ENCODE assay signal across 10 cellular contexts in the genomic region with DNA sequence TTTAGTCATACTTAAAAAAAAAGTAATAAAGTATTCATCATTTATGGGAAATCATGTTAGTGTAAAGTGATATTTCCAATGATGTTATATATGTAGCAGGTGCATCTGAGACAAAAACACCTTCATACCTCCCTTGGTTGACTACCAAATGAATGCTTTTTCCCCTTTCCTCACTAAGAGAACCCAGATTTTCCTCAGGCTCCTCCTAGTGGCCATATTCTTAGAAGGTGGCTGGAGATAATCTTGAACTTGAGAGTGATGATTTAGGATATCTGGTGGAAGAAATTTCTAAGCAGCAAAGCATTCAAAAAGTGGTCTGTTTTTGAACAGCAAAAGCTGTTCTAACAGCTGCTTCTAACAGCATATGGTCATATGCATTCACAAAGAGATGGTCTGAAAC. TPM values are rescaled to one million over a fixed set of nuclear protein-coding genes. Genes with fewer than 3 reads are reported as not detected.
DNase-seq lines count a peak whose midpoint lies in the region; ATAC-seq and TF ChIP-seq lines count a peak whose summit lies in the region.
"Had no signal": no experiment of that assay in that cellular context is flagged by ENCODE, and none has a peak within 500 bp of the region (broad histone marks: within the 10 kb centered on the region; RNA-seq: fewer than 3 reads in every experiment).

No MANE protein-coding gene starts in this region.

- H3K27me3 ChIP-seq in adipocyte (replicated peaks; ENCODE audit: control insufficient read depth, insufficient read depth, low read length) = peaks cover 2% of the 10 kb centered on the region
- no peaks in the 10 kb centered on the region for H3K27me3 ChIP-seq in mesenchymal stem cell (ENCODE audit: control insufficient read depth in 1 of 2, insufficient read depth in 1 of 2, low read length in 2 of 2)
- H3K27me3 ChIP-seq: vagina had no signal

- no peak overlapping the region for H3K27ac Mint-ChIP-seq in CD14-positive monocyte

- H3K4me1 ChIP-seq in adipocyte (ENCODE audit: control insufficient read depth, insufficient read depth, low read length) (no peaks in the 10 kb centered on the region), mesenchymal stem cell (ENCODE audit: control insufficient read depth, insufficient read depth, low read depth, low read length) (no peaks in the 10 kb centered on the region)
- H3K4me1 ChIP-seq: vagina had no signal

- H2BK15ac ChIP-seq in mesenchymal stem cell (ENCODE audit: low read depth, poor library complexity, severe bottlenecking) = no peak overlapping the region

- H3K36me3 Mint-ChIP-seq in CD14-positive monocyte = no peaks in the 10 kb centered on the region

- H2AFZ ChIP-seq in mesenchymal stem cell (ENCODE audit: low read depth, low read length) = no peak overlapping the region

- H3K9me3 ChIP-seq in adipocyte (ENCODE audit: control insufficient read depth, low read length) (no peaks in the 10 kb centered on the region), mesenchymal stem cell (ENCODE audit: control insufficient read depth, low read length) (no peaks in the 10 kb centered on the region)
- H3K9me3 ChIP-seq: vagina had no signal

- intact Hi-C loops in CD14-positive monocyte (cut with micrococcal nuclease) = no loop called here
- intact Hi-C loops in sciatic nerve (cut with DNase I) = no loop called here

- no peak overlapping the region for H4K91ac ChIP-seq in mesenchymal stem cell (ENCODE audit: low read length)

- H2AK5ac ChIP-seq in mesenchymal stem cell (ENCODE audit: low read length, severe bottlenecking) = no peak overlapping the region

- H3K18ac ChIP-seq in mesenchymal stem cell (ENCODE audit: low read depth in 1 of 2, low read length in 2 of 2) = no peak overlapping the region

- H3K4me3 Mint-ChIP-seq in CD14-positive monocyte = no peak overlapping the region

- no peak overlapping the region for H2BK120ac ChIP-seq in mesenchymal stem cell (ENCODE audit: low read depth, low read length)

- H3K27ac ChIP-seq in mesenchymal stem cell (ENCODE audit: low read length, poor library complexity, severe bottlenecking) = no peak overlapping the region
- H3K27ac ChIP-seq: vagina had no signal

- no peaks in the 10 kb centered on the region for H3K4me1 Mint-ChIP-seq in CD14-positive monocyte

- no peak overlapping the region for H3K4me2 ChIP-seq in mesenchymal stem cell (ENCODE audit: low read length, poor library complexity, severe bottlenecking)

- no peak overlapping the region for H3K4me3 ChIP-seq in HFF-Myc (replicated peaks; ENCODE audit: low read depth, low read length)
- H3K4me3 ChIP-seq in adipocyte (ENCODE audit: low read length) = no peak overlapping the region
- no peak overlapping the region for H3K4me3 ChIP-seq in mesenchymal stem cell (ENCODE audit: insufficient read depth in 1 of 2, low read depth in 1 of 2, low read length in 2 of 2)
- H3K4me3 ChIP-seq: vagina had no signal

- no peak overlapping the region for H3K4ac ChIP-seq in mesenchymal stem cell (ENCODE audit: low read depth in 1 of 2, low read length in 2 of 2)

- H3K9ac ChIP-seq in adipocyte (ENCODE audit: low read length) (no peak overlapping the region), mesenchymal stem cell (ENCODE audit: low read length) (no peak overlapping the region)

- peaks cover 2 to 4% (median 3%) of the 10 kb centered on the region in 3 donors for H3K27me3 Mint-ChIP-seq in CD14-positive monocyte (ENCODE audit: low read depth in 3 of 3)

- H3K23ac ChIP-seq in mesenchymal stem cell (ENCODE audit: low read length in 2 of 2) = no peak overlapping the region

- H4K8ac ChIP-seq in mesenchymal stem cell (ENCODE audit: low read length) = no peak overlapping the region

- H3K14ac ChIP-seq in mesenchymal stem cell (ENCODE audit: low read length in 2 of 2) = no peak overlapping the region

- ATAC-seq in sciatic nerve (no peak), GM21528 (IDR thresholded peaks at IDR 0.05; ENCODE audit: low FRiP score, unreplicated experiment) (no peak)

- H3K79me1 ChIP-seq in mesenchymal stem cell (replicated peaks; ENCODE audit: low read length, poor library complexity, severe bottlenecking) = no peaks in the 10 kb centered on the region

- peaks cover 0 to 3% (median 2%) of the 10 kb centered on the region in 7 donors for H3K9me3 Mint-ChIP-seq in CD14-positive monocyte

- no peak overlapping the region for H2BK5ac ChIP-seq in mesenchymal stem cell (ENCODE audit: low read depth, low read length, poor library complexity, severe bottlenecking)

- no peak overlapping the region for H2BK12ac ChIP-seq in mesenchymal stem cell (ENCODE audit: low read length in 2 of 2)

- no peaks in the 10 kb centered on the region for H3K36me3 ChIP-seq in adipocyte (ENCODE audit: control insufficient read depth, insufficient read depth, low read length, severe bottlenecking)
- H3K36me3 ChIP-seq in mesenchymal stem cell (ENCODE audit: control insufficient read depth in 1 of 2, insufficient read depth in 2 of 2, low read depth in 1 of 2, low read length in 2 of 2) = no peaks in the 10 kb centered on the region
- H3K36me3 ChIP-seq: vagina had no signal

- TF ChIP-seq CTCF in CD14-positive monocyte (IDR thresholded peaks at IDR 0.05) = peak; percentile 63
- TF ChIP-seq CTCF in HFF-Myc (IDR thresholded peaks at IDR 0.05; ENCODE audit: low read depth, low read length, missing control alignments) = peak; percentile 30

- no peak for DNase-seq in CD14-positive monocyte (ENCODE audit: low spot score)
- DNase-seq in HFF-Myc (ENCODE audit: extremely low read depth, low read depth) = no peak
- peak; percentile 52 for DNase-seq in adipocyte (ENCODE audit: low read depth)
- peak; percentile 2 for DNase-seq in kidney tubule cell (ENCODE audit: low spot score)
- DNase-seq in sciatic nerve (ENCODE audit: low spot score) = no peak
- DNase-seq in NCI-H748 (lab: John Stamatoyannopoulos, UW; ENCODE audit: unreplicated experiment) = no peak
- no peak for DNase-seq in mesenchymal stem cell
- DNase-seq: central memory CD4-positive, alpha-beta T cell had no signal

RNA-seq across cellular contexts. Expression of a gene that starts 16.8 kb away (rescaled TPM):
- polyA plus RNA-seq in CD14-positive monocyte = not detected
- 0.49 TPM for total RNA-seq in sciatic nerve
- 0.11 TPM for polyA plus RNA-seq in mesenchymal stem cell (2013, experiment 1 of 2)
- 0.10 TPM for polyA plus RNA-seq in mesenchymal stem cell (2013, experiment 2 of 2)

Comparison
In these comparisons a context has a peak if more than half of its experiments do, and no peak if none do; other contexts are left out.
1. DNase-seq: peak in adipocyte (single experiment) and kidney tubule cell (single experiment); none in CD14-positive monocyte (single experiment), HFF-Myc (single experiment), sciatic nerve (single experiment), NCI-H748 (single experiment) and mesenchymal stem cell (single experiment).